In the genomic region with DNA sequence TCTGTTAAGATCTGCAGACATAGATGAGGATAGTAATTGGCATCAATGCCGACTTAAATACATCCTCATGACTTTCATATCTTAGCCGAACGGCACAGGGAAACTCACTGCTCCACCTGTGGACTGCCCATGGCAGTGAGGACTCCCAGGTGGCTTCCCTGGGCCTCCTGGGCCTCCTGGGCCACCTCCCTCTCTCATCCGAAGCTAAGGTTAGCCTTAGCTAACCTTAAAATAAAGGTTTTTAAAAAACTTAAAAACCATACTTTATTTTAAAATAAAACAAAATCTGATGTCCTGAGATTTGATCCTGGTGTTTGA, we compare ENCODE assay signal across 2 cellular contexts.
TF ChIP-seq lines count a peak whose summit lies in the region.

No MANE protein-coding gene starts in this region.

TF ChIP-seq in SK-N-SH treated with all-trans-retinoic acid at 6 μM for 48 hours, 23 proteins besides CTCF, POLR2A, EP300 and RAD21 (continued from another document):
- TF ChIP-seq, protein P1, sequence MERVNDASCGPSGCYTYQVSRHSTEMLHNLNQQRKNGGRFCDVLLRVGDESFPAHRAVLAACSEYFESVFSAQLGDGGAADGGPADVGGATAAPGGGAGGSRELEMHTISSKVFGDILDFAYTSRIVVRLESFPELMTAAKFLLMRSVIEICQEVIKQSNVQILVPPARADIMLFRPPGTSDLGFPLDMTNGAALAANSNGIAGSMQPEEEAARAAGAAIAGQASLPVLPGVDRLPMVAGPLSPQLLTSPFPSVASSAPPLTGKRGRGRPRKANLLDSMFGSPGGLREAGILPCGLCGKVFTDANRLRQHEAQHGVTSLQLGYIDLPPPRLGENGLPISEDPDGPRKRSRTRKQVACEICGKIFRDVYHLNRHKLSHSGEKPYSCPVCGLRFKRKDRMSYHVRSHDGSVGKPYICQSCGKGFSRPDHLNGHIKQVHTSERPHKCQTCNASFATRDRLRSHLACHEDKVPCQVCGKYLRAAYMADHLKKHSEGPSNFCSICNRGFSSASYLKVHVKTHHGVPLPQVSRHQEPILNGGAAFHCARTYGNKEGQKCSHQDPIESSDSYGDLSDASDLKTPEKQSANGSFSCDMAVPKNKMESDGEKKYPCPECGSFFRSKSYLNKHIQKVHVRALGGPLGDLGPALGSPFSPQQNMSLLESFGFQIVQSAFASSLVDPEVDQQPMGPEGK (CRISPR knock-in tag; IDR thresholded peaks at IDR 0.05; ENCODE audit: borderline replicate concordance) = no peak
- no peak for TF ChIP-seq CSDC2 (CRISPR knock-in tag; IDR thresholded peaks at IDR 0.05)
- no peak for TF ChIP-seq TCF4 (CRISPR knock-in tag; IDR thresholded peaks at IDR 0.05; ENCODE audit: borderline replicate concordance)
- TF ChIP-seq ZNF565 (CRISPR knock-in tag; conservative IDR thresholded peaks at IDR 0.05; ENCODE audit: low read depth) = no peak
- no peak for TF ChIP-seq ZFP3 (CRISPR knock-in tag; IDR thresholded peaks at IDR 0.05)
- no peak for TF ChIP-seq ARNTL (CRISPR knock-in tag; IDR thresholded peaks at IDR 0.05; ENCODE audit: borderline replicate concordance, low read depth)
- no peak for TF ChIP-seq GLIS3 (CRISPR knock-in tag; IDR thresholded peaks at IDR 0.05)
- TF ChIP-seq ZFP30 (CRISPR knock-in tag; IDR thresholded peaks at IDR 0.05) = no peak
- TF ChIP-seq ZC3H10 (CRISPR knock-in tag; IDR thresholded peaks at IDR 0.05) = no peak
- TF ChIP-seq BACH2 (CRISPR knock-in tag; IDR thresholded peaks at IDR 0.05; ENCODE audit: borderline replicate concordance) = no peak
- TF ChIP-seq, protein P2, sequence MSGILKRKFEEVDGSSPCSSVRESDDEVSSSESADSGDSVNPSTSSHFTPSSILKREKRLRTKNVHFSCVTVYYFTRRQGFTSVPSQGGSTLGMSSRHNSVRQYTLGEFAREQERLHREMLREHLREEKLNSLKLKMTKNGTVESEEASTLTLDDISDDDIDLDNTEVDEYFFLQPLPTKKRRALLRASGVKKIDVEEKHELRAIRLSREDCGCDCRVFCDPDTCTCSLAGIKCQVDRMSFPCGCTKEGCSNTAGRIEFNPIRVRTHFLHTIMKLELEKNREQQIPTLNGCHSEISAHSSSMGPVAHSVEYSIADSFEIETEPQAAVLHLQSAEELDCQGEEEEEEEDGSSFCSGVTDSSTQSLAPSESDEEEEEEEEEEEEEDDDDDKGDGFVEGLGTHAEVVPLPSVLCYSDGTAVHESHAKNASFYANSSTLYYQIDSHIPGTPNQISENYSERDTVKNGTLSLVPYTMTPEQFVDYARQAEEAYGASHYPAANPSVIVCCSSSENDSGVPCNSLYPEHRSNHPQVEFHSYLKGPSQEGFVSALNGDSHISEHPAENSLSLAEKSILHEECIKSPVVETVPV (CRISPR knock-in tag; IDR thresholded peaks at IDR 0.05) = no peak
- TF ChIP-seq TOX (CRISPR knock-in tag; IDR thresholded peaks at IDR 0.05; ENCODE audit: borderline replicate concordance) = no peak
- no peak for TF ChIP-seq ZNF70 (CRISPR knock-in tag; IDR thresholded peaks at IDR 0.05)

TF ChIP-seq in SK-N-SH, 30 proteins besides CTCF, POLR2A, EP300 and RAD21 (continued from another document):
- TF ChIP-seq, protein P3, sequence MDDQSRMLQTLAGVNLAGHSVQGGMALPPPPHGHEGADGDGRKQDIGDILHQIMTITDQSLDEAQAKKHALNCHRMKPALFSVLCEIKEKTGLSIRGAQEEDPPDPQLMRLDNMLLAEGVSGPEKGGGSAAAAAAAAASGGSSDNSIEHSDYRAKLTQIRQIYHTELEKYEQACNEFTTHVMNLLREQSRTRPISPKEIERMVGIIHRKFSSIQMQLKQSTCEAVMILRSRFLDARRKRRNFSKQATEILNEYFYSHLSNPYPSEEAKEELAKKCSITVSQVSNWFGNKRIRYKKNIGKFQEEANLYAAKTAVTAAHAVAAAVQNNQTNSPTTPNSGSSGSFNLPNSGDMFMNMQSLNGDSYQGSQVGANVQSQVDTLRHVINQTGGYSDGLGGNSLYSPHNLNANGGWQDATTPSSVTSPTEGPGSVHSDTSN (IDR thresholded peaks at IDR 0.05) = no peak
- TF ChIP-seq RCOR1 (IDR thresholded peaks at IDR 0.05; ENCODE audit: low read length) = no peak
- TF ChIP-seq POLR2AphosphoS5 (IDR thresholded peaks at IDR 0.05; ENCODE audit: low read depth, low read length) = no peak
- no peak for TF ChIP-seq RXRA (IDR thresholded peaks at IDR 0.05; ENCODE audit: borderline replicate concordance, low read depth)
